ENCODE assay signal across 1 cellular context in the genomic region with DNA sequence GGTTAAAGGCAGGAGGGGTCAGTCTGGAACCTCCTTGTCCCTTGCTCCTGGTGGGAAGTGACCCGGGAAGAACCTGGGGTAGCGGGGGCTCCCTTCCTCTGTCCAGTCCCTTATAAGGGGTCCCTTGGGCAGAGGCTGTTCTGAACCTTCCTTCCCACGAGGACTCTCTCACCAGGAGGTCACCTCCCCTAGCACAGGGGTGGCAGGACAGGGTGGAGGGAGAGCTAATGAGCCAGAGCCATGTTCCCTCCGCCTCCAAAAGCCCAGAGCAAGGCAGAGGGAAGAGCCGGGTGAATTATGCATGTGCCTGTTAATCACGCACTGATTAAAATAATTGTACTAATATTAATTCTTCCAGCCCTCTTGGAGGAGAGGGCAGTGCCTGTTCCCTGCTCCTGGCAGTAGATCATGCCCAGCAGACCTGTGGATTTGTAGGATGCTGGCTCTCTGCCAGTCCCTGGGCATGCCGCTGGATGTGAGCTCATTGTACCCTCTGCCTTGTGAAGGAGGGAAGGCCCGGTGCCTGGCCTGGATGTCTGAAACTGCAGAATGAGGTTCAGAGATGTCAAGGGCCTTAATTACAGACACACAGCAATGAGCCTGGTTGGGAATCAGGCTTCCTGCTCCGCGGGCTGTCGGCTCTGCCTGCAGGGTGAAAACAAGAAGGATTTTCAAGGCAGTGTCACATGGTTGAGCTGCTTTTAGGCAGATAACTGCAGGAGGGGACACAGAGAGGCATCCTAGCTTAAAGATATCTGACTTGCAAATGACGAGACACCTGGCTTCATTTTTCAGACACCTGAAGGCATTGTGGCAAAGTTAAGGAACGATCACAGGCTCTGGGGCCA.
TF ChIP-seq lines count a peak whose summit lies in the region.

No MANE protein-coding gene starts in this region.

TF ChIP-seq in HepG2, 621 proteins besides CTCF, POLR2A, EP300 and RAD21:
- no peak for TF ChIP-seq AHR (CRISPR knock-in tag; IDR thresholded peaks at IDR 0.05)
- peak; percentile 83 for TF ChIP-seq ZNF768 (CRISPR knock-in tag; IDR thresholded peaks at IDR 0.05)
